8 cellular contexts compared by ENCODE assay signal in genomic region chr1:43414634-43415223, GRCh38. TPM values are rescaled to one million over a fixed set of nuclear protein-coding genes. Genes with fewer than 3 reads are reported as not detected.
DNase-seq lines count a peak whose midpoint lies in the region; ATAC-seq and TF ChIP-seq lines count a peak whose summit lies in the region.

No MANE protein-coding gene starts in this region.

- peaks cover 9% of the 10 kb centered on the region for H3K36me3 Mint-ChIP-seq in activated CD8-positive, alpha-beta memory T cell treated with anti-CD3 and anti-CD28 coated beads, Interleukin-2, amount 10 ng/mL, durations not matched to agents 7 days and 5 days

- H3F3A ChIP-seq in neural cell (ENCODE audit: insufficient read depth, low read length, poor library complexity, severe bottlenecking), result no peaks in the 10 kb centered on the region

- peak; percentile 68 for TF ChIP-seq CTCF in neural cell (IDR thresholded peaks at IDR 0.05; ENCODE audit: poor library complexity, severe bottlenecking)

- H3K36me3 ChIP-seq in neural cell (ENCODE audit: insufficient read depth, low read length), result no peaks in the 10 kb centered on the region

- H3K79me2 ChIP-seq in neural cell (replicated peaks; ENCODE audit: insufficient read depth, low read length), result no peaks in the 10 kb centered on the region

- H3K27me3 ChIP-seq in neural cell (ENCODE audit: insufficient read depth, low read depth, low read length), result no peaks in the 10 kb centered on the region

- H3K9me3 ChIP-seq in neural cell (ENCODE audit: low read length), result no peaks in the 10 kb centered on the region

- H3K27ac Mint-ChIP-seq in activated CD8-positive, alpha-beta memory T cell treated with anti-CD3 and anti-CD28 coated beads, Interleukin-2, amount 10 ng/mL, durations not matched to agents 7 days and 5 days, result no peak overlapping the region

- H3K27ac ChIP-seq in neural cell (ENCODE audit: low read length), result no peak overlapping the region

- no peaks in the 10 kb centered on the region for H3K9me2 ChIP-seq in neural cell (ENCODE audit: insufficient read depth, low read length)

- POLR2A ChIA-PET in HEK293T (lab: Yijun Ruan, JAX), result interaction anchor here (0.8 to 1.6 kb wide), 5 partner anchors 25 to 188 kb away, joined by 3 to 8 read pairs (median 6); partner anchors contain the start of genes CDC20, MED8 and SZT2

- H3K27me3 Mint-ChIP-seq in activated CD8-positive, alpha-beta memory T cell treated with anti-CD3 and anti-CD28 coated beads, Interleukin-2, amount 10 ng/mL, durations not matched to agents 7 days and 5 days, result no peaks in the 10 kb centered on the region

- no peak overlapping the region for H3K4me3 Mint-ChIP-seq in activated CD8-positive, alpha-beta memory T cell treated with anti-CD3 and anti-CD28 coated beads, Interleukin-2, amount 10 ng/mL, durations not matched to agents 7 days and 5 days

- H3K4me2 ChIP-seq in neural cell (ENCODE audit: low read length), result no peak overlapping the region

- TF ChIP-seq EP300 in neural cell (conservative IDR thresholded peaks at IDR 0.05; ENCODE audit: poor library complexity, severe bottlenecking), result no peak

- TF ChIP-seq RAD21 in neural cell (conservative IDR thresholded peaks at IDR 0.05), result peak; percentile 73

- DNase-seq in AML-193 (lab: John Stamatoyannopoulos, UW) (peak; percentile 53 to 66), HEK293T (ENCODE audit: extremely low spot score) (peak; percentile 70), NOMO-1 treated with dmso at 0.1 percent for 144 hours (lab: John Stamatoyannopoulos, UW; ENCODE audit: unreplicated experiment) (peak; percentile 50), erythroblast (lab: John Stamatoyannopoulos, UW) (peak; percentile 82 to 88), stromal cell of bone marrow (ENCODE audit: low read depth) (peak; percentile 13), ureter (ENCODE audit: low spot score) (no peak)
- DNase-seq in activated CD8-positive, alpha-beta memory T cell treated with anti-CD3 and anti-CD28 coated beads, Interleukin-2, amount 10 ng/mL, durations not matched to agents 7 days and 5 days, result peak; percentile 72

- no peaks in the 10 kb centered on the region for H3K9me3 Mint-ChIP-seq in activated CD8-positive, alpha-beta memory T cell treated with anti-CD3 and anti-CD28 coated beads, Interleukin-2, amount 10 ng/mL, durations not matched to agents 7 days and 5 days (ENCODE audit: low read depth)

- ATAC-seq in activated CD8-positive, alpha-beta memory T cell treated with anti-CD3 and anti-CD28 coated beads, Interleukin-2, amount 10 ng/mL, durations not matched to agents 7 days and 5 days, result peak; percentile 93

- H3K4me1 Mint-ChIP-seq in activated CD8-positive, alpha-beta memory T cell treated with anti-CD3 and anti-CD28 coated beads, Interleukin-2, amount 10 ng/mL, durations not matched to agents 7 days and 5 days, result no peaks in the 10 kb centered on the region

- H2AFZ ChIP-seq in neural cell (ENCODE audit: low read depth, low read length), result no peak overlapping the region

- CTCF ChIA-PET in HEK293T (lab: Yijun Ruan, JAX), result interaction anchor here (0.6 to 1.8 kb wide), 11 partner anchors 10 to 502 kb away, joined by 3 to 19 read pairs (median 4); no protein-coding TSS in a partner anchor
- CTCF ChIA-PET in activated CD8-positive, alpha-beta memory T cell treated with anti-CD3 and anti-CD28 coated beads, Interleukin-2, amount 10 ng/mL, durations not matched to agents 7 days and 5 days (lab: Charles Lee), result interaction anchor here (0.6 to 7.0 kb wide), 24 partner anchors 14 to 502 kb away, joined by 3 to 102 read pairs (median 4); partner anchors contain the start of genes CDC20, ELOVL1 and KDM4A

- H3K4me3 ChIP-seq in neural cell (ENCODE audit: low read length), result no peak overlapping the region

- no peak overlapping the region for H3K9ac ChIP-seq in neural cell (ENCODE audit: low read length)

- no peaks in the 10 kb centered on the region for H4K20me1 ChIP-seq in neural cell (ENCODE audit: insufficient read depth)

- TF ChIP-seq POLR2A in erythroblast (IDR thresholded peaks at IDR 0.05; ENCODE audit: low read length), result no peak

TF ChIP-seq in HEK293T, 16 proteins besides CTCF, POLR2A, EP300 and RAD21:
- TF ChIP-seq PKNOX1 (IDR thresholded peaks at IDR 0.05), result no peak

TF ChIP-seq in neural cell, 6 proteins besides CTCF, POLR2A, EP300 and RAD21:
- no peak for TF ChIP-seq EZH2 (IDR thresholded peaks at IDR 0.05; ENCODE audit: borderline replicate concordance, insufficient read depth, low read length, poor library complexity, severe bottlenecking)
- no peak for TF ChIP-seq TAF1 (IDR thresholded peaks at IDR 0.05; ENCODE audit: low read depth)
- peak; percentile 78 for TF ChIP-seq SMC3 (conservative IDR thresholded peaks at IDR 0.05; ENCODE audit: poor library complexity)
- TF ChIP-seq REST (IDR thresholded peaks at IDR 0.05; ENCODE audit: borderline replicate concordance), result no peak

RNA-seq across cellular contexts. Expression of gene SZT2, which starts 25.0 kb away (rescaled TPM):
- 10 to 100 TPM; 52.2 to 60.2 TPM for total RNA-seq in activated CD8-positive, alpha-beta memory T cell treated with anti-CD3 and anti-CD28 coated beads, Interleukin-2, amount 10 ng/mL, durations not matched to agents 7 days and 5 days
- 6.6 and 6.7 TPM in 2 replicates for polyA plus RNA-seq in neural cell
- 33.7 and 35.5 TPM in 2 replicates for polyA minus RNA-seq in neural cell
- total RNA-seq in ureter, result 105 TPM

RNA-seq across cellular contexts. Expression of gene MED8, which starts 25.1 kb away (rescaled TPM):
- total RNA-seq in activated CD8-positive, alpha-beta memory T cell treated with anti-CD3 and anti-CD28 coated beads, Interleukin-2, amount 10 ng/mL, durations not matched to agents 7 days and 5 days, result 10 to 100 TPM; 38.7 to 43.6 TPM
- polyA plus RNA-seq in neural cell, result 59.2 and 72.7 TPM in 2 replicates
- 32.6 and 34.1 TPM in 2 replicates for polyA minus RNA-seq in neural cell
- total RNA-seq in ureter, result 30.0 TPM

RNA-seq across cellular contexts. Expression of gene HYI, which starts 39.0 kb away (rescaled TPM):
- total RNA-seq in activated CD8-positive, alpha-beta memory T cell treated with anti-CD3 and anti-CD28 coated beads, Interleukin-2, amount 10 ng/mL, durations not matched to agents 7 days and 5 days, result 1 to 10 TPM; 7.1 to 8.0 TPM
- polyA plus RNA-seq in neural cell, result 14.8 and 20.2 TPM in 2 replicates
- 2.2 and 8.5 TPM in 2 replicates for polyA minus RNA-seq in neural cell
- total RNA-seq in ureter, result 50.9 TPM

RNA-seq across cellular contexts. Expression of gene ELOVL1, which starts 46.9 kb away (rescaled TPM):
- total RNA-seq in activated CD8-positive, alpha-beta memory T cell treated with anti-CD3 and anti-CD28 coated beads, Interleukin-2, amount 10 ng/mL, durations not matched to agents 7 days and 5 days, result 10 to 100 TPM; 64.4 to 74.2 TPM
- 11.9 and 12.9 TPM in 2 replicates for polyA plus RNA-seq in neural cell
- 2.7 and 2.9 TPM in 2 replicates for polyA minus RNA-seq in neural cell
- 135 TPM for total RNA-seq in ureter

RNA-seq across cellular contexts. Expression of gene CDC20, which starts 55.9 kb away (rescaled TPM):
- total RNA-seq in activated CD8-positive, alpha-beta memory T cell treated with anti-CD3 and anti-CD28 coated beads, Interleukin-2, amount 10 ng/mL, durations not matched to agents 7 days and 5 days, result 100 to 1,000 TPM; 188 to 194 TPM
- polyA plus RNA-seq in neural cell, result 2.8 and 5.7 TPM in 2 replicates
- 1.5 and 3.2 TPM in 2 replicates for polyA minus RNA-seq in neural cell
- total RNA-seq in ureter, result 2.0 TPM
